Comparison of ENCODE assay signal across 8 cellular contexts in genomic region chr19:10653482-10653731, GRCh38. TPM values are rescaled to one million over a fixed set of nuclear protein-coding genes. Genes with fewer than 3 reads are reported as not detected.
DNase-seq lines count a peak whose midpoint lies in the region; ATAC-seq and TF ChIP-seq lines count a peak whose summit lies in the region.

No MANE protein-coding gene starts in this region.

- no peak for TF ChIP-seq POLR2A in IMR-90 (IDR thresholded peaks at IDR 0.05; ENCODE audit: low read depth, low read length)

- peak overlapping the region; percentile 92 for H3K4me3 Mint-ChIP-seq in chondrocyte (ENCODE audit: unreplicated experiment)

- peaks cover 3% of the 10 kb centered on the region for H3K36me3 Mint-ChIP-seq in chondrocyte (ENCODE audit: low read depth)

- intact Hi-C loops in IMR-90 (cut with micrococcal nuclease): no loop called here

- H3K4me3 ChIP-seq in AG04449 (ENCODE audit: low read depth, low read length) (peak overlapping the region; percentile 97), IMR-90 (ENCODE audit: insufficient read depth, low read depth, low read length) (peak overlapping the region; percentile 58), mucosa of stomach (ENCODE audit: low read length) (peak overlapping the region; percentile 100)

- H3K9me1 ChIP-seq in IMR-90 (ENCODE audit: insufficient read depth, low read length): 0 out of 2 replicates have a peak, but pooled peaks cover 3% of the 10 kb centered on the region

- no peaks in the 10 kb centered on the region for H3K9me3 Mint-ChIP-seq in chondrocyte (ENCODE audit: low read depth)

- H3K27me3 Mint-ChIP-seq in chondrocyte (ENCODE audit: low read depth): no peaks in the 10 kb centered on the region

- peak overlapping the region; percentile 72 for H4K5ac ChIP-seq in IMR-90 (ENCODE audit: low read depth, low read length)

- peak overlapping the region; percentile 35 to 97 for H4K8ac ChIP-seq in IMR-90 (ENCODE audit: low read depth in 2 of 2, low read length in 2 of 2)

- H3K18ac ChIP-seq in IMR-90 (ENCODE audit: low read depth, low read length): peak overlapping the region; percentile 24; the same call in 1 of the 2 replicates

- TF ChIP-seq CTCF in AG04449 (IDR thresholded peaks at IDR 0.05; ENCODE audit: insufficient read depth, low read length, missing control alignments): no peak
- no peak for TF ChIP-seq CTCF in IMR-90 (conservative IDR thresholded peaks at IDR 0.05; ENCODE audit: low read depth, low read length)
- TF ChIP-seq CTCF in chondrocyte (IDR thresholded peaks at IDR 0.05): no peak

- peak overlapping the region; percentile 24; the same call in 1 of the 2 replicates for H2BK120ac ChIP-seq in IMR-90 (ENCODE audit: low read depth, low read length)

- H3K4me1 ChIP-seq in IMR-90 (ENCODE audit: control insufficient read depth, insufficient read depth, low read length): 0 out of 2 replicates have a peak, but pooled peaks cover 2% of the 10 kb centered on the region
- peaks cover 21% of the 10 kb centered on the region for H3K4me1 ChIP-seq in mucosa of stomach (ENCODE audit: control insufficient read depth, insufficient read depth, low read length)

- peak overlapping the region; percentile 87 for H2BK5ac ChIP-seq in IMR-90 (ENCODE audit: low read depth, low read length, poor library complexity, severe bottlenecking)

- H3K4me2 ChIP-seq in IMR-90 (ENCODE audit: low read depth, low read length): peak overlapping the region; percentile 92

- H2AFZ ChIP-seq in IMR-90 (replicated peaks; ENCODE audit: low read length, poor library complexity): peak overlapping the region; percentile 97

- H2BK20ac ChIP-seq in IMR-90 (ENCODE audit: low read depth, low read length): no peak overlapping the region

- H3K56ac ChIP-seq in IMR-90 (ENCODE audit: extremely low read depth, insufficient read depth, low read length): peak overlapping the region; percentile 91

- H3K79me1 ChIP-seq in IMR-90 (ENCODE audit: low read depth in 1 of 2, low read length in 2 of 2): peaks cover 8 to 37% of the 10 kb centered on the region in 2 experiments; a peak in 3 of 4 replicates

- peak overlapping the region; percentile 89 for H2AK5ac ChIP-seq in IMR-90 (ENCODE audit: low read depth, low read length)

- dilution Hi-C loops in IMR-90 (cut with HindIII; ENCODE audit: low sequenced_read_pairs, unreplicated experiment): no loop called here

- H4K91ac ChIP-seq in IMR-90 (ENCODE audit: insufficient read depth, low read depth, low read length): peak overlapping the region; percentile 85

- DNase-seq in AG04449 (ENCODE audit: low read depth, low spot score) (no peak), IMR-90 (no peak), chondrocyte (ENCODE audit: low spot score) (no peak), NCI-H2227 treated with DMSO at 0.1 percent for 48 hours (lab: John Stamatoyannopoulos, UW) (no peak), 8988T (no peak)

- H3K4me1 Mint-ChIP-seq in chondrocyte (ENCODE audit: low read depth): peaks cover 35% of the 10 kb centered on the region

- peak overlapping the region; percentile 80 for H3K9ac ChIP-seq in IMR-90 (ENCODE audit: low read depth, low read length)
- H3K9ac ChIP-seq in mucosa of stomach (ENCODE audit: low read length): peak overlapping the region; percentile 99

- H3K27ac Mint-ChIP-seq in chondrocyte (ENCODE audit: unreplicated experiment): peak overlapping the region; percentile 99

- ATAC-seq in IMR-90 (ENCODE audit: low read depth): peak; percentile 3
- no peak for ATAC-seq in HG03378 (IDR thresholded peaks at IDR 0.05; ENCODE audit: unreplicated experiment)
- ATAC-seq in HG03095 (IDR thresholded peaks at IDR 0.05; ENCODE audit: unreplicated experiment): no peak

- H3K14ac ChIP-seq in IMR-90 (replicated peaks; ENCODE audit: low read depth, low read length): peak overlapping the region; percentile 97

- TF ChIP-seq RAD21 in IMR-90 (IDR thresholded peaks at IDR 0.05; ENCODE audit: low read length): no peak

- peak overlapping the region; percentile 81 for H3K27ac ChIP-seq in IMR-90 (ENCODE audit: insufficient read depth, low read length)

- H3K36me3 ChIP-seq in IMR-90 (ENCODE audit: control insufficient read depth, insufficient read depth, low read length) (peaks cover 2% of the 10 kb centered on the region), mucosa of stomach (ENCODE audit: control insufficient read depth, insufficient read depth, low read length) (no peaks in the 10 kb centered on the region)

- H3K9me3 ChIP-seq in IMR-90 (ENCODE audit: control insufficient read depth, insufficient read depth, low read length) (no peaks in the 10 kb centered on the region), mucosa of stomach (ENCODE audit: control insufficient read depth, low read length) (no peaks in the 10 kb centered on the region)

- H2BK15ac ChIP-seq in IMR-90 (ENCODE audit: low read depth, low read length): no peak overlapping the region

- TSS peak; percentile 95 for BruUV-seq in IMR-90 (replicated peaks; lab: Mats Ljungman, UMichigan)

- H2AK9ac ChIP-seq in IMR-90 (replicated peaks; ENCODE audit: low read depth, low read length, poor library complexity): peak overlapping the region; percentile 99

- peaks cover 38% of the 10 kb centered on the region for H4K20me1 ChIP-seq in IMR-90 (ENCODE audit: insufficient read depth, low read length)

- peak overlapping the region; percentile 96 for H3K4ac ChIP-seq in IMR-90 (ENCODE audit: low read depth, low read length)

- H3K27me3 ChIP-seq in IMR-90 (ENCODE audit: control insufficient read depth, insufficient read depth, low read length) (no peaks in the 10 kb centered on the region), mucosa of stomach (ENCODE audit: control insufficient read depth, insufficient read depth, low read length) (no peaks in the 10 kb centered on the region)

- CTCF ChIA-PET in AG04449 (lab: Yijun Ruan, JAX): interaction anchor here (1.2 to 13.9 kb wide), 2 partner anchors 9 to 76 kb away, joined by 12 to 644 read pairs; partner anchors contain the start of gene CDKN2D
- CTCF ChIA-PET in IMR-90 (lab: Yijun Ruan, JAX): no interaction called here

- POLR2A ChIA-PET in AG04449 (lab: Yijun Ruan, JAX) (no interaction called here), IMR-90 (lab: Charles Lee; ENCODE audit: unreplicated experiment) (no interaction called here)

- WGBS in IMR-90 (ENCODE audit: extremely low coverage in 2 of 2, insufficient read length in 1 of 2), 2 experiments: 0% methylated on average over 7 of the region's 18 CpGs; no CpG with 5 or more reads in 1 of the 2 experiments

- in situ Hi-C loops in IMR-90 (cut with MboI; ENCODE audit: low sequenced_read_pairs): no loop called here

- H3K23ac ChIP-seq in IMR-90 (ENCODE audit: low read depth, low read length): peak overlapping the region; percentile 86

TF ChIP-seq in IMR-90, 13 proteins besides CTCF, POLR2A, EP300 and RAD21:
- TF ChIP-seq MAFK (IDR thresholded peaks at IDR 0.05; ENCODE audit: low read depth, low read length): no peak

RNA-seq across cellular contexts. Expression of gene ILF3, which starts 0.7 kb away (rescaled TPM):
- total RNA-seq in IMR-90 (2012; rRNA removed): 95.3 and 120 TPM in 2 replicates
- polyA plus RNA-seq in IMR-90 (2012; rRNA removed): 155 and 166 TPM in 2 replicates
- 86.0 and 97.7 TPM in 2 replicates for polyA plus RNA-seq in IMR-90 (2012; cell fraction: cytosol; rRNA removed)
- 521 and 599 TPM in 2 replicates for polyA plus RNA-seq in IMR-90 (2012; cell fraction: nucleus; rRNA removed; ENCODE audit: low replicate concordance)
- total RNA-seq in chondrocyte: 156 to 234 TPM (median 171 TPM) in 3 replicates

RNA-seq across cellular contexts. Expression of gene SLC44A2, which starts 28.1 kb away (rescaled TPM):
- total RNA-seq in IMR-90 (2012; rRNA removed) (25.8 and 28.5 TPM in 2 replicates), chondrocyte (132 to 223 TPM (median 220 TPM) in 3 replicates)
- 62.1 and 62.9 TPM in 2 replicates for polyA plus RNA-seq in IMR-90 (2012; rRNA removed)
- 44.2 and 47.4 TPM in 2 replicates for polyA plus RNA-seq in IMR-90 (2012; cell fraction: cytosol; rRNA removed)
- 90.2 and 94.3 TPM in 2 replicates for polyA plus RNA-seq in IMR-90 (2012; cell fraction: nucleus; rRNA removed; ENCODE audit: low replicate concordance)

RNA-seq across cellular contexts. Expression of gene QTRT1, which starts 47.8 kb away (rescaled TPM):
- total RNA-seq in IMR-90 (2012; rRNA removed) (18.6 and 19.9 TPM in 2 replicates), chondrocyte (28.2 to 50.2 TPM (median 33.7 TPM) in 3 replicates)
- 51.8 and 63.3 TPM in 2 replicates for polyA plus RNA-seq in IMR-90 (2012; rRNA removed)
- 65.6 and 65.8 TPM in 2 replicates for polyA plus RNA-seq in IMR-90 (2012; cell fraction: cytosol; rRNA removed)
- polyA plus RNA-seq in IMR-90 (2012; cell fraction: nucleus; rRNA removed; ENCODE audit: low replicate concordance): 180 and 458 TPM in 2 replicates
